ENCODE assay signal across 8 cellular contexts in the genomic region with DNA sequence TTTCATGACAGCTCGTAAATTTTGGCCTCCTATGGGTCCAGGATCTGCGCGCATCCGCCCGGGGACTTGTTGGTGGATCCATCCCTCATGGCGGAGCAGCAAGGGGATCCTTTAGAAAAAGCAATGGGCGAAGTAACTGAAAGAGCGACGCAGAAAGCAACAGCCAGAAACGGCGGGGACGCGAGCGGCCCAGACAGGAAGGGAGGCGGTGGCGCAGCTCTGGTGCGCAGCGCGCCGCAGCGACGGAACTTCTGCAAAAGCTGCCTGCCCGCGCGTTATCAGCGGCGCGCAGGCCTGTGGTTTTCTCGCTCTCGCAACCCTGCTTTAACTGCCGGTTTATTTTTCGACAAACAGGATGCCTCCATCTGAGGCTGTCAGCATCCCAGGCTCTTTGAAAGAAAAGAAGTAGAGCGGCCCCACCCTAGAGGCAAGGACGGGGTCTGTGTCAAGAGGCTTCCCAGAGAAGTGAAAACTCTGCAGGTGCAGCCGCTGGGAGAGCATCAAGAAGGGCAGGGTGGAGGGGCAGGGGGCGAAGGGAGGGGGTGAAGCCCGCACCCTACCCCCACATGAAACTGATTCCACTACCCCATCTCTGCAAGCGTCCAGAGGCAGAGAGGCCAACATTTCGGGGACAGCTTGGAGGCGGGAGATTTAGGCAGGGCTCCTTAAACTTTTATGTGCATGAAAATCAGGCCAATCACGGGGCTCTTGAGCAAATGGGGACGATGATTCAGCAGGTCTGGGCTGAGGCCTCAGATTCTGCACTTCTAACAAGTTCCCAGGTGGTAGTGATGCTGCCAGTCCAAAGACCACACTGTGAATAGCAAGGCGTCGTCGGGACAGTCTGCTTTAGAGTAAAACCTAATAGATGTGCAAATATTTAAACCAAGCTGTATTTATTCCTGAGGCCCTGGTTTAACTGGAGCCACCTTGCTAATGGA.
DNase-seq lines count a peak whose midpoint lies in the region; ATAC-seq lines count a peak whose summit lies in the region.

No MANE protein-coding gene starts in this region.

- no peaks in the 10 kb centered on the region for H3K9me3 Mint-ChIP-seq in activated naive CD8-positive, alpha-beta T cell treated with anti-CD3 and anti-CD28 coated beads, Interleukin-2, amount 50 U/mL, for 24 hours

- H3K27ac Mint-ChIP-seq in activated naive CD8-positive, alpha-beta T cell treated with anti-CD3 and anti-CD28 coated beads, Interleukin-2, amount 50 U/mL, for 24 hours, result peak overlapping the region; percentile 91

- H3K4me3 Mint-ChIP-seq in activated naive CD8-positive, alpha-beta T cell treated with anti-CD3 and anti-CD28 coated beads, Interleukin-2, amount 50 U/mL, for 24 hours, result peak overlapping the region; percentile 85

- no peaks in the 10 kb centered on the region for H3K27me3 Mint-ChIP-seq in activated naive CD8-positive, alpha-beta T cell treated with anti-CD3 and anti-CD28 coated beads, Interleukin-2, amount 50 U/mL, for 24 hours

- DNase-seq in T follicular helper cell (ENCODE audit: low read depth), result peak; percentile 79
- peak; percentile 80 for DNase-seq in activated naive CD8-positive, alpha-beta T cell treated with anti-CD3 and anti-CD28 coated beads, Interleukin-2, amount 50 U/mL, for 24 hours
- DNase-seq in iPS-NIHi11 (ENCODE audit: low spot score), result peak; percentile 36
- DNase-seq in stimulated activated CD4-positive, alpha-beta T cell treated with anti-CD3 and anti-CD28 coated beads, Interleukin-15, amount 100 ng/mL, for 24 hours, result peak; percentile 87
- no peak for DNase-seq in hepatic stellate cell (ENCODE audit: low spot score)
- no peak for DNase-seq in NCI-H1092 treated with DMSO at 0.1 percent for 48 hours (lab: John Stamatoyannopoulos, UW)

- peaks cover 89% of the 10 kb centered on the region for H3K4me1 Mint-ChIP-seq in activated naive CD8-positive, alpha-beta T cell treated with anti-CD3 and anti-CD28 coated beads, Interleukin-2, amount 50 U/mL, for 24 hours

- H3K36me3 Mint-ChIP-seq in activated naive CD8-positive, alpha-beta T cell treated with anti-CD3 and anti-CD28 coated beads, Interleukin-2, amount 50 U/mL, for 24 hours (ENCODE audit: low read depth), result peaks cover 4% of the 10 kb centered on the region

- peak; percentile 88 for ATAC-seq in GM18861 (IDR thresholded peaks at IDR 0.05; ENCODE audit: unreplicated experiment)
- peak; percentile 78 for ATAC-seq in HG03095 (IDR thresholded peaks at IDR 0.05; ENCODE audit: unreplicated experiment)
- ATAC-seq in activated naive CD8-positive, alpha-beta T cell treated with anti-CD3 and anti-CD28 coated beads, Interleukin-2, amount 50 U/mL, for 24 hours, result peak; percentile 78

Comparison
In these comparisons a context has a peak if more than half of its experiments do, and no peak if none do; other contexts are left out.
1. DNase-seq: peak in T follicular helper cell (single experiment), activated naive CD8-positive, alpha-beta T cell treated with anti-CD3 and anti-CD28 coated beads, Interleukin-2, amount 50 U/mL, for 24 hours (single experiment), iPS-NIHi11 (single experiment) and stimulated activated CD4-positive, alpha-beta T cell treated with anti-CD3 and anti-CD28 coated beads, Interleukin-15, amount 100 ng/mL, for 24 hours (single experiment); none in hepatic stellate cell (single experiment) and NCI-H1092 treated with DMSO at 0.1 percent for 48 hours (single experiment).
2. Peak in every context shown above with its lines, with median percentiles within 50 percentile points of each other: ATAC-seq.